8 cellular contexts compared by ENCODE assay signal in genomic region chr4:169621754-169622481, GRCh38. TPM values are rescaled to one million over a fixed set of nuclear protein-coding genes. Genes with fewer than 3 reads are reported as not detected.
A peak's percentile ranks its signal among the peaks of the same experiment; 100 is the strongest.
DNase-seq lines count a peak whose midpoint lies in the region; ATAC-seq and TF ChIP-seq lines count a peak whose summit lies in the region.

No MANE protein-coding gene starts in this region.

- ATAC-seq in natural killer cell = peak in 2 of 3 donors; percentile 1 to 5

- H3K4me1 Mint-ChIP-seq in natural killer cell = peaks cover 53 to 55% of the 10 kb centered on the region in 2 donors

- intact Hi-C loops in natural killer cell (cut with micrococcal nuclease) = loop anchor here (2.0 to 5.0 kb wide), 2 partner anchors 605 to 1141 kb away; partner anchors contain the start of gene DDX60L

- 0 out of 2 replicates have a peak, but pooled peaks cover 2% of the 10 kb centered on the region for H3K36me3 ChIP-seq in HAP-1 (replicated peaks)

- no peaks in the 10 kb centered on the region for H3K9me3 Mint-ChIP-seq in natural killer cell

- peak overlapping the region; percentile 95 for H3K4me3 Mint-ChIP-seq in natural killer cell

- in situ Hi-C loops in Caki2 (cut with HindIII; ENCODE audit: low pct_unique_long_range_greater_than_20kb, low sequenced_read_pairs) (no loop called here), HAP-1 (cut with MboI; ENCODE audit: low sequenced_read_pairs) (loop anchor here (25.0 kb wide), 1 partner anchor 415 kb away; the partner anchor contains the start of gene MFAP3L), GM13977 (cut with MboI; ENCODE audit: low pct_unique_long_range_greater_than_20kb, low sequenced_read_pairs, unreplicated experiment) (loop anchor here (25.0 kb wide), 1 partner anchor 390 kb away; no protein-coding TSS in a partner anchor)

- peak overlapping the region; percentile 99 to 100 for H3K27ac Mint-ChIP-seq in natural killer cell

- no peaks in the 10 kb centered on the region for H3K36me3 Mint-ChIP-seq in natural killer cell

- TF ChIP-seq CTCF in natural killer cell (IDR thresholded peaks at IDR 0.05) (no peak), GM13977 (IDR thresholded peaks at IDR 0.05; ENCODE audit: extremely low read depth, insufficient read depth, missing control alignments) (no peak), GM20000 (IDR thresholded peaks at IDR 0.05; ENCODE audit: extremely low read depth, missing control alignments) (no peak)

- H3K4me3 ChIP-seq in HAP-1 = peak overlapping the region; percentile 83

- H3K9me3 ChIP-seq in HAP-1 = no peaks in the 10 kb centered on the region; the same call in 1 of the 2 replicates

- H3K27me3 Mint-ChIP-seq in natural killer cell (ENCODE audit: low read depth in 2 of 2) = no peaks in the 10 kb centered on the region

- H3K4me1 ChIP-seq in HAP-1 = peaks cover 10% of the 10 kb centered on the region; the same call in 1 of the 2 replicates

- peak; percentile 43 for DNase-seq in Caki2 (ENCODE audit: low read depth)
- peak in 1 of 2 experiments; percentile 21 for DNase-seq in HAP-1 (ENCODE audit: low spot score in 2 of 2)
- peak; percentile 44 for DNase-seq in RPMI8226
- DNase-seq in dermis blood vessel endothelial cell = peak; percentile 71
- no peak for DNase-seq in natural killer cell
- DNase-seq in GM13977 (ENCODE audit: low spot score) = no peak
- DNase-seq in COLO668 (lab: John Stamatoyannopoulos, UW; ENCODE audit: unreplicated experiment) = no peak
- no peak for DNase-seq in GM20000 (ENCODE audit: low spot score)

- no peaks in the 10 kb centered on the region for H3K27me3 ChIP-seq in HAP-1 (ENCODE audit: low read depth)

RNA-seq across cellular contexts. Expression of gene CLCN3, which starts 1.5 kb away (rescaled TPM):
- total RNA-seq in Caki2 (2014; rRNA removed; shearing (Covaris generic); ENCODE audit: low replicate concordance) = 18.1 and 20.4 TPM in 2 replicates
- total RNA-seq in dermis blood vessel endothelial cell (91.6 and 130 TPM in 2 replicates), natural killer cell (10 to 100 TPM; 20.7 to 26.0 (median 21.0) TPM)

RNA-seq across cellular contexts. Expression of gene NEK1, which starts 9.5 kb away (rescaled TPM):
- 2.7 and 6.5 TPM in 2 replicates for total RNA-seq in Caki2 (2014; rRNA removed; shearing (Covaris generic); ENCODE audit: low replicate concordance)
- total RNA-seq in dermis blood vessel endothelial cell (7.8 and 13.4 TPM in 2 replicates), natural killer cell (10 to 100 TPM; 16.4 to 24.9 (median 19.0) TPM)

Comparison
In these comparisons a context has a peak if more than half of its experiments do, and no peak if none do; other contexts are left out.
1. DNase-seq: peak in Caki2 (single experiment), RPMI8226 (single experiment) and dermis blood vessel endothelial cell (single experiment); none in natural killer cell (single experiment), GM13977 (single experiment), COLO668 (single experiment) and GM20000 (single experiment).